ENCODE assay signal across 10 cellular contexts in the genomic region with DNA sequence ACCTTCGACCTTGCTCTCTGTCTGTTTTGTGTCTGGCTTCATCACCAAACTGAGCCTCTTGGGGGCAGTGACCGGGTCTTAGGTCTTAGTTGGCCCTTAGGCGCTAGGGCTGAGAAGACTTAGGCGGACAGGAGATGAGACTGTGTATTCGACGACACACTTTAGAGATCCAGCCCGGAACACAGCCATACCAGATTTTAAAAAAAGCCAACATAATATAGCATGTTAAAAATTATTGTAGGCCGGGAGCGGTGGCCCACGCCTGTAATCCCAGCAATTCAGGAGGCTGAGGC. TPM values are rescaled to one million over a fixed set of nuclear protein-coding genes. Genes with fewer than 3 reads are reported as not detected.
A peak's percentile ranks its signal among the peaks of the same experiment; 100 is the strongest.
DNase-seq lines count a peak whose midpoint lies in the region; ATAC-seq and TF ChIP-seq lines count a peak whose summit lies in the region.
"Had no signal": no experiment of that assay in that cellular context is flagged by ENCODE, and none has a peak within 500 bp of the region (broad histone marks: within the 10 kb centered on the region; RNA-seq: fewer than 3 reads in every experiment).

No MANE protein-coding gene starts in this region.

- peak overlapping the region; percentile 77 for H3K9ac ChIP-seq in mucosa of stomach (ENCODE audit: low read length)

- H3K4me3 ChIP-seq in heart right ventricle (peak overlapping the region in 8 of 10 donors; percentile 53 to 72 (median 65)), brain microvascular endothelial cell (ENCODE audit: low read depth, low read length) (no peak overlapping the region), mucosa of stomach (ENCODE audit: low read length) (no peak overlapping the region), aorta (ENCODE audit: low read length in 2 of 2) (no peak overlapping the region)

- DNase-seq in heart right ventricle (no peak), Right ventricle myocardium inferior (ENCODE audit: missing footprints) (no peak), brain microvascular endothelial cell (no peak), aorta (no peak), SHP77 (lab: John Stamatoyannopoulos, UW) (no peak), midbrain (lab: John Stamatoyannopoulos, UW) (no peak), LoVo (ENCODE audit: low spot score) (no peak)
- DNase-seq: central memory CD4-positive, alpha-beta T cell; NCI-H524 treated with DMSO at 0.1 percent for 48 hours had no signal

- H3K9me3 ChIP-seq in heart right ventricle (peaks cover 0 to 9% (median 0%) of the 10 kb centered on the region in 11 donors), mucosa of stomach (ENCODE audit: control insufficient read depth, low read length) (no peaks in the 10 kb centered on the region), aorta (ENCODE audit: control insufficient read depth, low read length) (no peaks in the 10 kb centered on the region)

- H3K4me1 ChIP-seq in heart right ventricle (peaks cover 0 to 74% (median 35%) of the 10 kb centered on the region in 9 donors), mucosa of stomach (ENCODE audit: control insufficient read depth, insufficient read depth, low read length) (peaks cover 14% of the 10 kb centered on the region), aorta (ENCODE audit: control insufficient read depth in 1 of 2, insufficient read depth in 2 of 2, low read length in 2 of 2) (peaks cover 0 to 2% of the 10 kb centered on the region in 2 donors)

- WGBS in heart right ventricle, 2 donors: 85% methylated on average over 10 of the region's 10 CpGs
- 86 to 88% methylated on average over 10 of the region's 10 CpGs for WGBS in aorta, 2 donors

- TF ChIP-seq CTCF in heart right ventricle (IDR thresholded peaks at IDR 0.05): no peak
- no peak for TF ChIP-seq CTCF in brain microvascular endothelial cell (IDR thresholded peaks at IDR 0.05; ENCODE audit: low read depth, low read length, missing control alignments)

- in situ Hi-C loops in brain microvascular endothelial cell (cut with HindIII; ENCODE audit: low pct_ligation_motif_present, low sequenced_read_pairs): no loop called here

- H3K27me3 ChIP-seq in heart right ventricle (no peaks in the 10 kb centered on the region), brain microvascular endothelial cell (replicated peaks) (no peaks in the 10 kb centered on the region), mucosa of stomach (ENCODE audit: control insufficient read depth, insufficient read depth, low read length) (no peaks in the 10 kb centered on the region), aorta (ENCODE audit: control insufficient read depth in 1 of 2, insufficient read depth in 2 of 2, low read length in 1 of 2) (no peaks in the 10 kb centered on the region)

- H3K27ac ChIP-seq in heart right ventricle (peak overlapping the region in 9 of 10 donors; percentile 87 to 97 (median 93)), brain microvascular endothelial cell (peak overlapping the region; percentile 72), aorta (ENCODE audit: low read depth in 1 of 2, low read length in 2 of 2) (peak overlapping the region; percentile 87 to 89)

- intact Hi-C loops in heart right ventricle (cut with DNase I) (loop anchor here in 2 of 10 donors (1.0 to 2.0 kb wide), 2 partner anchors 20 kb away; no protein-coding TSS in a partner anchor), Right ventricle myocardium inferior (cut with DNase I) (no loop called here), aorta (cut with DNase I) (no loop called here)

- H3K36me3 ChIP-seq in heart right ventricle (no peaks in the 10 kb centered on the region), brain microvascular endothelial cell (replicated peaks) (no peaks in the 10 kb centered on the region), mucosa of stomach (ENCODE audit: control insufficient read depth, insufficient read depth, low read length) (no peaks in the 10 kb centered on the region), aorta (ENCODE audit: control insufficient read depth in 1 of 2, insufficient read depth in 2 of 2, low read length in 1 of 2) (no peaks in the 10 kb centered on the region)

- ATAC-seq in heart right ventricle (peak in 1 of 8 donors; percentile 1), Right ventricle myocardium inferior (no peak), aorta (ENCODE audit: low FRiP score) (no peak)

RNA-seq across cellular contexts. Expression of gene PROC, which starts 9.5 kb away (rescaled TPM):
- not detected for total RNA-seq in heart right ventricle
- not detected for polyA plus RNA-seq in heart right ventricle
- not detected for total RNA-seq in Right ventricle myocardium inferior
- total RNA-seq in aorta: under 1 TPM in 1 of 2 donors, not detected in 1; 0.58 TPM
- under 1 TPM; 0.26 to 0.50 TPM for polyA plus RNA-seq in aorta

RNA-seq across cellular contexts. Expression of gene MAP3K2, which starts 21.0 kb away (rescaled TPM):
- total RNA-seq in heart right ventricle (10 to 100 TPM; 20.8 to 30.9 (median 26.4) TPM), Right ventricle myocardium inferior (23.4 TPM), aorta (10 to 100 TPM; 67.6 to 79.3 TPM)
- polyA plus RNA-seq in heart right ventricle (1 to 10 TPM; 2.9 to 8.8 TPM), aorta (10 to 100 TPM in 1 of 2 donors, 1 to 10 TPM in 1; 6.6 to 13.5 TPM)

Comparison
In these comparisons a context has a peak if more than half of its experiments do, and no peak if none do; other contexts are left out.
1. H3K4me3 ChIP-seq: peak in heart right ventricle (8 of 10); none in brain microvascular endothelial cell (single experiment), mucosa of stomach (single experiment) and aorta (0 of 2).
2. Peak in every context shown above with its lines, with median percentiles within 50 percentile points of each other: H3K27ac ChIP-seq.